Comparison of ENCODE assay signal across 1 cellular context in the genomic region with DNA sequence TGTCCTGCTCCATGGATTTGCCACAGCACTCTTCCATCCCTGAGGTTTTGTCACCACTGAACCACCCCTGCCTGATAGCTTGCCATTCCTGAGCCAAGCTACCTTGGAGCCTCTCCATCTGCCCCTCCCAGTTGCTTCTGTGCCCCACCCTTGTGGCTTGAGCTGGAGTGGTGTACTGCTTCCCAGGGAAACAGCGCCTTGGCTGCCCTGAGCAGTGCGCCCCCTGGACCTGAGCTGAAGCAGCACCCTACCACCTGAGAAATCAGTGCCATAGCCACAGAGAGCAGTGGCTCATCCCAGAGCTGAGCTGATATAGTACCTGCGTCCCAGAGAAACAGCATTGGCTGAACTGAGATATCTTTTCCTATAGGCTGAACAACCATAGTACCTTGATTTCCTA.
TF ChIP-seq lines count a peak whose summit lies in the region.

No MANE protein-coding gene starts in this region.

TF ChIP-seq in HepG2, 621 proteins besides CTCF, POLR2A, EP300 and RAD21:
- TF ChIP-seq STAG1 (CRISPR knock-in tag; IDR thresholded peaks at IDR 0.05): peak; percentile 16; the same call in 1 of the 2 replicates
- TF ChIP-seq MED13 (CRISPR knock-in tag; IDR thresholded peaks at IDR 0.05): no peak
- TF ChIP-seq NPAS2 (CRISPR knock-in tag; IDR thresholded peaks at IDR 0.05; ENCODE audit: borderline replicate concordance): no peak
TF ChIP-seq in HepG2: peak in this region for 1.
